Comparison of ENCODE assay signal across 7 cellular contexts in the genomic region with DNA sequence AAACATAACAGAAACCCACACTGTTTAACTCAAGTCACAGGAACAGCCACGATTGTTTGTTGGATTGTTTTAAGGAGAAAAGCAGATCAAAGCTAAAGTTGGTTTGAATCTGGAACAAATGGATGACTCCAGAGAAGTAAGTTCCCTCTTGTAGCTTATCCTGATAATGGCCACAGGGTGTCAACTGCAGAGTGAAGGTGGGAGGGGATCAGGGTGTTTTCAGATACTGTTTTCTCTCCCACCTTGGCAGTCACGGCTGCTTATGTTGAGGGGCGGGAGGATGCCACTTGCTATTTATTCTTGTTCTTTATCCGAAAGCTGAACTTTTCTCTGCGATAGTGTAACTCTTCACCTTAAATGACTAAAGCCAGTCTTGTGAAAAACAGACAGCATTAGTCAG.
"Had no signal": no experiment of that assay in that cellular context is flagged by ENCODE, and none has a peak within 500 bp of the region (broad histone marks: within the 10 kb centered on the region; RNA-seq: fewer than 3 reads in every experiment).

No MANE protein-coding gene starts in this region.

- H3K4me3 ChIP-seq: HAP-1, K562 had no signal

- ATAC-seq: HCT116, K562 had no signal

- H3K9me3 ChIP-seq: HAP-1 had no signal

- H3K4me3 Mint-ChIP-seq: HFFc6 had no signal

- FAIRE-seq: K562 had no signal

- DNase-seq: GOT3, H7, HFFc6, IMR-90 had no signal

- H3K9me3 Mint-ChIP-seq: HFFc6 had no signal

- H3K36me3 ChIP-seq: HAP-1 had no signal

- H3K4me1 ChIP-seq: HAP-1 had no signal

- H3K27ac Mint-ChIP-seq: HFFc6 had no signal
